16 cellular contexts compared by ENCODE assay signal in genomic region chr11:96180341-96180740, GRCh38.
DNase-seq lines count a peak whose midpoint lies in the region; ATAC-seq lines count a peak whose summit lies in the region.
"Had no signal": no experiment of that assay in that cellular context is flagged by ENCODE, and none has a peak within 500 bp of the region (broad histone marks: within the 10 kb centered on the region; RNA-seq: fewer than 3 reads in every experiment).

No MANE protein-coding gene starts in this region.

- peaks cover 24% of the 10 kb centered on the region for H3K4me1 ChIP-seq in HUES64 (ENCODE audit: insufficient read depth, low read length)
- peaks cover 3 to 15% of the 10 kb centered on the region in 2 donors for H3K4me1 ChIP-seq in naive thymus-derived CD4-positive, alpha-beta T cell (ENCODE audit: control insufficient read depth in 2 of 2, insufficient read depth in 2 of 2, low read length in 2 of 2)

- no peak overlapping the region for H3K4me3 ChIP-seq in HUES64 (ENCODE audit: low read length)
- no peak overlapping the region for H3K4me3 ChIP-seq in naive thymus-derived CD4-positive, alpha-beta T cell (ENCODE audit: low read length)

- H3K4me3 Mint-ChIP-seq in naive thymus-derived CD4-positive, alpha-beta T cell: peak overlapping the region in 5 of 10 donors; percentile 8 to 62 (median 27)
- H3K4me3 Mint-ChIP-seq: activated CD8-positive, alpha-beta T cell treated with anti-CD3 and anti-CD28 coated beads for 36 hours; stimulated activated naive CD8-positive, alpha-beta T cell treated with anti-CD3 and anti-CD28 coated beads, Interleukin-15, amount 100 ng/mL, for 72 hours had no signal

- peak overlapping the region in 7 of 9 donors; percentile 56 to 84 (median 70) for H3K27ac Mint-ChIP-seq in naive thymus-derived CD4-positive, alpha-beta T cell
- H3K27ac Mint-ChIP-seq: activated CD8-positive, alpha-beta T cell treated with anti-CD3 and anti-CD28 coated beads for 36 hours had no signal

- H3K27me3 Mint-ChIP-seq in naive thymus-derived CD4-positive, alpha-beta T cell: no peaks in the 10 kb centered on the region
- H3K27me3 Mint-ChIP-seq: activated CD8-positive, alpha-beta T cell treated with anti-CD3 and anti-CD28 coated beads for 36 hours; stimulated activated naive CD8-positive, alpha-beta T cell treated with anti-CD3 and anti-CD28 coated beads, Interleukin-15, amount 100 ng/mL, for 72 hours had no signal

- no peaks in the 10 kb centered on the region for H3K9me3 ChIP-seq in HUES64 (ENCODE audit: insufficient read depth, low read depth, low read length)
- no peaks in the 10 kb centered on the region for H3K9me3 ChIP-seq in naive thymus-derived CD4-positive, alpha-beta T cell (ENCODE audit: control insufficient read depth in 2 of 3, low read length in 3 of 3)

- H3K4me1 Mint-ChIP-seq in naive thymus-derived CD4-positive, alpha-beta T cell: peaks cover 18 to 95% (median 90%) of the 10 kb centered on the region in 7 donors

- DNase-seq in naive thymus-derived CD4-positive, alpha-beta T cell: no peak
- DNase-seq in NCI-H1694 (lab: John Stamatoyannopoulos, UW) (no peak), NCI-H2227 treated with DMSO at 0.1 percent for 48 hours (lab: John Stamatoyannopoulos, UW) (no peak)
- DNase-seq in NK-92 treated with Interleukin-12 subunit alpha and Interleukin-12 subunit beta, amount 100 ng/mL, for 24 hours (lab: John Stamatoyannopoulos, UW): no peak
- DNase-seq: activated CD8-positive, alpha-beta T cell treated with anti-CD3 and anti-CD28 coated beads for 36 hours; activated gamma-delta T cell; H7; NCI-H146; NCI-H510A treated with DMSO at 0.1 percent for 48 hours; PC-3; stimulated activated naive CD8-positive, alpha-beta T cell treated with anti-CD3 and anti-CD28 coated beads, Interleukin-15, amount 100 ng/mL, for 72 hours had no signal

- H3K36me3 Mint-ChIP-seq in naive thymus-derived CD4-positive, alpha-beta T cell: peaks cover 9 to 49% (median 26%) of the 10 kb centered on the region in 5 donors

- POLR2A ChIA-PET in naive thymus-derived CD4-positive, alpha-beta T cell (lab: Charles Lee): interaction anchor here (1.2 to 1.5 kb wide), 2 partner anchors 14 to 15 kb away, joined by 3 read pairs; no protein-coding TSS in a partner anchor

- peak overlapping the region; percentile 82 for H3K27ac ChIP-seq in HUES64 (ENCODE audit: low read depth, low read length)
- H3K27ac ChIP-seq in naive thymus-derived CD4-positive, alpha-beta T cell (ENCODE audit: low read depth, low read length): no peak overlapping the region
- H3K27ac ChIP-seq: HL-60, parathyroid adenoma had no signal

- intact Hi-C loops in naive thymus-derived CD4-positive, alpha-beta T cell (cut with micrococcal nuclease): loop anchor here in 1 of 2 donors (2.0 kb wide), 1 partner anchor 14 kb away; no protein-coding TSS in a partner anchor

- no peaks in the 10 kb centered on the region for H3K27me3 ChIP-seq in HUES64 (ENCODE audit: insufficient read depth, low read length)
- no peaks in the 10 kb centered on the region for H3K27me3 ChIP-seq in naive thymus-derived CD4-positive, alpha-beta T cell (ENCODE audit: control insufficient read depth in 2 of 2, insufficient read depth in 2 of 2, low read length in 2 of 2)

- no peak overlapping the region for H3K9ac ChIP-seq in HUES64 (ENCODE audit: low read depth, low read length)
- H3K9ac ChIP-seq: parathyroid adenoma had no signal

- CTCF ChIA-PET in naive thymus-derived CD4-positive, alpha-beta T cell (lab: Charles Lee): no interaction called here

- ATAC-seq in GM18498 (IDR thresholded peaks at IDR 0.05; ENCODE audit: unreplicated experiment): peak; percentile 19
- ATAC-seq in GM19463 (IDR thresholded peaks at IDR 0.05; ENCODE audit: unreplicated experiment): peak; percentile 29
- no peak for ATAC-seq in naive thymus-derived CD4-positive, alpha-beta T cell
- ATAC-seq: PC-3; stimulated activated naive CD8-positive, alpha-beta T cell treated with anti-CD3 and anti-CD28 coated beads, Interleukin-15, amount 100 ng/mL, for 72 hours had no signal

- peaks cover 0 to 3% (median 0%) of the 10 kb centered on the region in 11 donors for H3K9me3 Mint-ChIP-seq in naive thymus-derived CD4-positive, alpha-beta T cell
- H3K9me3 Mint-ChIP-seq: activated CD8-positive, alpha-beta T cell treated with anti-CD3 and anti-CD28 coated beads for 36 hours; stimulated activated naive CD8-positive, alpha-beta T cell treated with anti-CD3 and anti-CD28 coated beads, Interleukin-15, amount 100 ng/mL, for 72 hours had no signal

- no peaks in the 10 kb centered on the region for H3K36me3 ChIP-seq in HUES64 (ENCODE audit: insufficient read depth, low read length)
- no peaks in the 10 kb centered on the region for H3K36me3 ChIP-seq in naive thymus-derived CD4-positive, alpha-beta T cell (ENCODE audit: control insufficient read depth in 2 of 3, insufficient read depth in 3 of 3, low read length in 3 of 3)
